39 cellular contexts compared by ENCODE assay signal in the genomic region with DNA sequence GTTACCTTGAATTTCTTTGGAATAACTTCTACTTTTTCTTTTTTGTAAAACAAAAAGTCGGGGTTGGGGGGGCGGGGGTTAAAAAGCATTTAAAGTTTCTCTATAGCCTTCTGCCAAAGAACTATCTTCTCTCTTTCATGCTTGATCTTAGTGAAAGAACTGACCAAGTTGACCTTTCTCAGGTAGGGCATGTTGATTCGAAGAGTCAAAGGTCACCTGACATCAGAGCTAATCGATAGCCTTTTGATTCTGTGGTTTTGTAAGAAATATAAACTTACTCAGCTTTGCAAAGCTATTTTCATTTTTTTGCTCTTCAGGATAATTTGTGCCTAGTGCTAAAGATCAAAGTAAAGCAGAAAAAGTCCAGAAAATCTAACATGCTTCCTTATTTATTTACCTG.
"Had no signal": no experiment of that assay in that cellular context is flagged by ENCODE, and none has a peak within 500 bp of the region (broad histone marks: within the 10 kb centered on the region; RNA-seq: fewer than 3 reads in every experiment).

No MANE protein-coding gene starts in this region.

- H3K9me3 ChIP-seq: adrenal gland, ascending aorta, body of pancreas, breast epithelium had no signal

- H3K36me3 ChIP-seq: adrenal gland, ascending aorta, brain microvascular endothelial cell, breast epithelium, cardiac muscle cell had no signal

- DNase-seq: activated effector memory CD4-positive, alpha-beta T cell treated with anti-CD3 and anti-CD28 coated beads, Interleukin-2, amount 50 U/mL, for 16 hours; activated effector memory CD4-positive, alpha-beta T cell treated with Interleukin-2 at 50 U/mL for 16 hours; activated gamma-delta T cell; activated gamma-delta T cell treated with Interleukin-2 at 50 U/mL for 16 hours; activated naive CD4-positive, alpha-beta T cell; activated naive CD4-positive, alpha-beta T cell treated with anti-CD3 and anti-CD28 coated beads for 36 hours; activated naive CD4-positive, alpha-beta T cell treated with anti-CD3 and anti-CD28 coated beads, Interleukin-2, amount 10 ng/mL, durations not matched to agents 7 days and 5 days; activated naive CD4-positive, alpha-beta T cell treated with anti-CD3 and anti-CD28 coated beads, Interleukin-2, amount 50 U/mL, for 16 hours; activated naive CD4-positive, alpha-beta T cell treated with Interleukin-2 at 50 U/mL for 16 hours; activated naive CD8-positive, alpha-beta T cell treated with anti-CD3 and anti-CD28 coated beads for 36 hours; activated naive CD8-positive, alpha-beta T cell treated with anti-CD3 and anti-CD28 coated beads, Interleukin-2, amount 10 ng/mL, durations not matched to agents 7 days and 5 days; activated naive CD8-positive, alpha-beta T cell treated with anti-CD3 and anti-CD28 coated beads, Interleukin-2, amount 50 U/mL, for 24 hours; activated T-cell treated with anti-CD3 and anti-CD28 coated beads, Interleukin-2, amount 50 U/mL, for 1 hour; activated T-cell treated with anti-CD3 and anti-CD28 coated beads, Interleukin-2, amount 50 U/mL, for 24 hours; activated T-cell treated with anti-CD3 and anti-CD28 coated beads, Interleukin-2, amount 50 U/mL, for 4 hours; activated T-cell treated with anti-CD3 and anti-CD28 coated beads, Interleukin-2, amount 50 U/mL, for 48 hours; activated T-cell treated with anti-CD3 and anti-CD28 coated beads, Interleukin-2, amount 50 U/mL, for 72 hours; adrenal gland; amniotic stem cell; amygdala; anterior cingulate cortex; aorta; body of pancreas; brain microvascular endothelial cell; caudate nucleus; central memory CD4-positive, alpha-beta T cell; cerebellar nuclear complex had no signal

- H3K4me1 ChIP-seq: adrenal gland, ascending aorta, body of pancreas, breast epithelium had no signal

- H3K36me3 Mint-ChIP-seq: activated naive CD4-positive, alpha-beta T cell treated with anti-CD3 and anti-CD28 coated beads, Interleukin-2, amount 10 ng/mL, durations not matched to agents 7 days and 5 days; activated naive CD4-positive, alpha-beta T cell treated with anti-CD3 and anti-CD28 coated beads, Interleukin-2, amount 50 U/mL, for 24 hours; activated naive CD8-positive, alpha-beta T cell treated with anti-CD3 and anti-CD28 coated beads for 36 hours; activated naive CD8-positive, alpha-beta T cell treated with anti-CD3 and anti-CD28 coated beads, Interleukin-2, amount 10 ng/mL, durations not matched to agents 7 days and 5 days; brain had no signal

- H3K27me3 ChIP-seq: adrenal gland, ascending aorta, body of pancreas, brain microvascular endothelial cell, breast epithelium, cardiac muscle cell had no signal

- ATAC-seq: activated naive CD4-positive, alpha-beta T cell treated with anti-CD3 and anti-CD28 coated beads, Interleukin-2, amount 50 U/mL, for 72 hours; activated naive CD8-positive, alpha-beta T cell treated with anti-CD3 and anti-CD28 coated beads, Interleukin-2, amount 50 U/mL, for 24 hours; activated T-cell treated with anti-CD3 and anti-CD28 coated beads, Interleukin-2, amount 50 U/mL, for 4 hours; activated T-cell treated with anti-CD3 and anti-CD28 coated beads, Interleukin-2, amount 50 U/mL, for 72 hours; body of pancreas had no signal

- H3K4me3 ChIP-seq: adrenal gland, ascending aorta, body of pancreas, breast epithelium, cardiac muscle cell had no signal

- H3K4me3 Mint-ChIP-seq: activated naive CD4-positive, alpha-beta T cell treated with anti-CD3 and anti-CD28 coated beads for 36 hours; activated naive CD4-positive, alpha-beta T cell treated with anti-CD3 and anti-CD28 coated beads, Interleukin-2, amount 10 ng/mL, durations not matched to agents 7 days and 5 days; activated naive CD4-positive, alpha-beta T cell treated with anti-CD3 and anti-CD28 coated beads, Interleukin-2, amount 50 U/mL, for 24 hours; activated naive CD8-positive, alpha-beta T cell; activated naive CD8-positive, alpha-beta T cell treated with anti-CD3 and anti-CD28 coated beads for 36 hours; activated naive CD8-positive, alpha-beta T cell treated with anti-CD3 and anti-CD28 coated beads, Interleukin-2, amount 10 ng/mL, durations not matched to agents 7 days and 5 days; activated naive CD8-positive, alpha-beta T cell treated with anti-CD3 and anti-CD28 coated beads, Interleukin-2, amount 50 U/mL, for 24 hours; activated T-cell treated with anti-CD3 and anti-CD28 coated beads, Interleukin-2, amount 50 U/mL, for 24 hours; activated T-cell treated with anti-CD3 and anti-CD28 coated beads, Interleukin-2, amount 50 U/mL, for 4 hours; activated T-cell treated with anti-CD3 and anti-CD28 coated beads, Interleukin-2, amount 50 U/mL, for 72 hours; activated T-helper 1 cell treated with anti-CD3 and anti-CD28 coated beads, Interleukin-12 subunit alpha, Interleukin-12 subunit beta, Interleukin-2, Interleukin-4 antibody, amounts not matched to agents 30 ng/mL and 10 ng/mL and 1 ng/mL, durations not matched to agents 14 hours and 24 hours and 36 hours; brain; central memory CD8-positive, alpha-beta T cell had no signal

- H3K27ac Mint-ChIP-seq: activated naive CD4-positive, alpha-beta T cell treated with anti-CD3 and anti-CD28 coated beads for 36 hours; activated naive CD4-positive, alpha-beta T cell treated with anti-CD3 and anti-CD28 coated beads, Interleukin-2, amount 10 ng/mL, durations not matched to agents 7 days and 5 days; activated naive CD4-positive, alpha-beta T cell treated with anti-CD3 and anti-CD28 coated beads, Interleukin-2, amount 50 U/mL, for 24 hours; activated naive CD4-positive, alpha-beta T cell treated with anti-CD3 and anti-CD28 coated beads, Interleukin-2, amount 50 U/mL, for 72 hours; activated naive CD8-positive, alpha-beta T cell; activated naive CD8-positive, alpha-beta T cell treated with anti-CD3 and anti-CD28 coated beads for 36 hours; activated naive CD8-positive, alpha-beta T cell treated with anti-CD3 and anti-CD28 coated beads, Interleukin-2, amount 10 ng/mL, durations not matched to agents 7 days and 5 days; activated naive CD8-positive, alpha-beta T cell treated with anti-CD3 and anti-CD28 coated beads, Interleukin-2, amount 50 U/mL, for 24 hours; activated T-cell treated with anti-CD3 and anti-CD28 coated beads, Interleukin-2, amount 50 U/mL, for 24 hours; activated T-cell treated with anti-CD3 and anti-CD28 coated beads, Interleukin-2, amount 50 U/mL, for 72 hours; activated T-helper 1 cell treated with anti-CD3 and anti-CD28 coated beads, Interleukin-12 subunit alpha, Interleukin-12 subunit beta, Interleukin-2, Interleukin-4 antibody, amounts not matched to agents 30 ng/mL and 10 ng/mL and 1 ng/mL, durations not matched to agents 14 hours and 24 hours and 36 hours; activated T-helper 2 cell treated with anti-CD3 and anti-CD28 coated beads, Interferon-gamma antibody, Interleukin-2, Interleukin-4, amounts not matched to agents 10 μg/mL and 5 μg/mL and 100 μg/mL, durations not matched to agents 14 hours and 24 hours and 36 hours; brain had no signal

- H3K27ac ChIP-seq: adrenal gland, ascending aorta, body of pancreas, brain microvascular endothelial cell, breast epithelium, cardiac muscle cell had no signal

- FAIRE-seq: astrocyte, bronchial epithelial cell had no signal

- H3K4me1 Mint-ChIP-seq: activated naive CD4-positive, alpha-beta T cell treated with anti-CD3 and anti-CD28 coated beads, Interleukin-2, amount 10 ng/mL, durations not matched to agents 7 days and 5 days; activated naive CD8-positive, alpha-beta T cell treated with anti-CD3 and anti-CD28 coated beads for 36 hours; activated naive CD8-positive, alpha-beta T cell treated with anti-CD3 and anti-CD28 coated beads, Interleukin-2, amount 10 ng/mL, durations not matched to agents 7 days and 5 days; activated naive CD8-positive, alpha-beta T cell treated with anti-CD3 and anti-CD28 coated beads, Interleukin-2, amount 50 U/mL, for 24 hours; brain; central memory CD8-positive, alpha-beta T cell had no signal

- H3K9me3 Mint-ChIP-seq: activated naive CD4-positive, alpha-beta T cell treated with anti-CD3 and anti-CD28 coated beads for 36 hours; activated naive CD4-positive, alpha-beta T cell treated with anti-CD3 and anti-CD28 coated beads, Interleukin-2, amount 10 ng/mL, durations not matched to agents 7 days and 5 days; activated naive CD4-positive, alpha-beta T cell treated with anti-CD3 and anti-CD28 coated beads, Interleukin-2, amount 50 U/mL, for 24 hours; activated naive CD8-positive, alpha-beta T cell treated with anti-CD3 and anti-CD28 coated beads for 36 hours; activated T-helper 1 cell treated with anti-CD3 and anti-CD28 coated beads, Interleukin-12 subunit alpha, Interleukin-12 subunit beta, Interleukin-2, Interleukin-4 antibody, amounts not matched to agents 30 ng/mL and 10 ng/mL and 1 ng/mL, durations not matched to agents 14 hours and 24 hours and 36 hours; activated T-helper 2 cell treated with anti-CD3 and anti-CD28 coated beads, Interferon-gamma antibody, Interleukin-2, Interleukin-4, amounts not matched to agents 10 μg/mL and 5 μg/mL and 100 μg/mL, durations not matched to agents 14 hours and 24 hours and 36 hours had no signal

- H3K27me3 Mint-ChIP-seq: activated naive CD8-positive, alpha-beta T cell; activated naive CD8-positive, alpha-beta T cell treated with anti-CD3 and anti-CD28 coated beads, Interleukin-2, amount 50 U/mL, for 24 hours; central memory CD8-positive, alpha-beta T cell had no signal
